ENCODE assay signal across 12 cellular contexts in genomic region chr6:337782-338464, GRCh38. TPM values are rescaled to one million over a fixed set of nuclear protein-coding genes. Genes with fewer than 3 reads are reported as not detected.
DNase-seq lines count a peak whose midpoint lies in the region; ATAC-seq, FAIRE-seq and TF ChIP-seq lines count a peak whose summit lies in the region.
"Had no signal": no experiment of that assay in that cellular context is flagged by ENCODE, and none has a peak within 500 bp of the region (broad histone marks: within the 10 kb centered on the region; RNA-seq: fewer than 3 reads in every experiment).

No MANE protein-coding gene starts in this region.

- H2BK5ac ChIP-seq in IMR-90 (ENCODE audit: low read depth, low read length, poor library complexity, severe bottlenecking): no peak overlapping the region

- no peak overlapping the region for H3K23ac ChIP-seq in IMR-90 (ENCODE audit: low read depth, low read length)

- 44% methylated on average over 5 of the region's 11 CpGs; no CpG with 5 or more reads in 1 of the 2 experiments for WGBS in IMR-90 (ENCODE audit: extremely low coverage in 2 of 2, insufficient read length in 1 of 2), 2 experiments

- H3K4ac ChIP-seq in IMR-90 (ENCODE audit: low read depth, low read length): no peak overlapping the region

- no peak overlapping the region for H3K9ac ChIP-seq in IMR-90 (ENCODE audit: low read depth, low read length)

- H4K91ac ChIP-seq in IMR-90 (ENCODE audit: insufficient read depth, low read depth, low read length): no peak overlapping the region

- H4K5ac ChIP-seq in IMR-90 (ENCODE audit: low read depth, low read length): no peak overlapping the region

- intact Hi-C loops in IMR-90 (cut with micrococcal nuclease): loop anchor here (5.0 kb wide), 1 partner anchor 149 kb away; no protein-coding TSS in a partner anchor
- intact Hi-C loops in posterior vena cava (cut with DNase I): no loop called here

- no peak overlapping the region for H3K27ac ChIP-seq in IMR-90 (ENCODE audit: insufficient read depth, low read length)
- H3K27ac ChIP-seq: tibial artery had no signal

- H3K27me3 Mint-ChIP-seq in activated naive CD8-positive, alpha-beta T cell treated with anti-CD3 and anti-CD28 coated beads for 36 hours: no peaks in the 10 kb centered on the region

- peak overlapping the region; percentile 86 for H3K27ac Mint-ChIP-seq in activated naive CD8-positive, alpha-beta T cell treated with anti-CD3 and anti-CD28 coated beads for 36 hours

- FAIRE-seq in RCC 7860 (lab: Jason Lieb, UNC): no peak

- no peak overlapping the region for H3K14ac ChIP-seq in IMR-90 (replicated peaks; ENCODE audit: low read depth, low read length)

- no peaks in the 10 kb centered on the region for H3K36me3 ChIP-seq in IMR-90 (ENCODE audit: control insufficient read depth, insufficient read depth, low read length)
- H3K36me3 ChIP-seq: tibial artery had no signal

- H2BK20ac ChIP-seq in IMR-90 (ENCODE audit: low read depth, low read length): no peak overlapping the region

- POLR2A ChIA-PET in IMR-90 (lab: Charles Lee; ENCODE audit: unreplicated experiment): no interaction called here

- H3K9me3 Mint-ChIP-seq in activated naive CD8-positive, alpha-beta T cell treated with anti-CD3 and anti-CD28 coated beads for 36 hours: no peaks in the 10 kb centered on the region

- peaks cover 66% of the 10 kb centered on the region for H3K4me1 Mint-ChIP-seq in activated naive CD8-positive, alpha-beta T cell treated with anti-CD3 and anti-CD28 coated beads for 36 hours

- H3K4me2 ChIP-seq in IMR-90 (ENCODE audit: low read depth, low read length): no peak overlapping the region

- no peaks in the 10 kb centered on the region for H3K9me1 ChIP-seq in IMR-90 (ENCODE audit: insufficient read depth, low read length)

- no peak overlapping the region for H3K4me3 ChIP-seq in IMR-90 (ENCODE audit: insufficient read depth, low read depth, low read length)
- H3K4me3 ChIP-seq: tibial artery had no signal

- peak; percentile 67 to 70 for ATAC-seq in activated CD4-positive, CD25-positive, alpha-beta regulatory T cell treated with anti-CD3 and anti-CD28 coated beads, Interleukin-2, amount 50 U/mL, for 24 hours
- ATAC-seq in IMR-90 (ENCODE audit: low read depth) (no peak), GM21717 (IDR thresholded peaks at IDR 0.05; ENCODE audit: unreplicated experiment) (no peak)

- peaks cover 11% of the 10 kb centered on the region for H3K36me3 Mint-ChIP-seq in activated naive CD8-positive, alpha-beta T cell treated with anti-CD3 and anti-CD28 coated beads for 36 hours

- H4K20me1 ChIP-seq in IMR-90 (ENCODE audit: insufficient read depth, low read length): no peaks in the 10 kb centered on the region

- no TSS peak for BruUV-seq in IMR-90 (replicated peaks; lab: Mats Ljungman, UMichigan)

- in situ Hi-C loops in IMR-90 (cut with MboI; ENCODE audit: low sequenced_read_pairs): no loop called here

- H3K9me3 ChIP-seq in IMR-90 (ENCODE audit: control insufficient read depth, insufficient read depth, low read length): peaks cover 2% of the 10 kb centered on the region; the same call in 1 of the 2 replicates
- H3K9me3 ChIP-seq: tibial artery had no signal

- dilution Hi-C loops in IMR-90 (cut with HindIII; ENCODE audit: low sequenced_read_pairs, unreplicated experiment): no loop called here

- H2BK15ac ChIP-seq in IMR-90 (ENCODE audit: low read depth, low read length): no peak overlapping the region

- no peaks in the 10 kb centered on the region for H3K4me1 ChIP-seq in IMR-90 (ENCODE audit: control insufficient read depth, insufficient read depth, low read length)
- H3K4me1 ChIP-seq: tibial artery had no signal

- H2AK9ac ChIP-seq in IMR-90 (replicated peaks; ENCODE audit: low read depth, low read length, poor library complexity): no peak overlapping the region

- CTCF ChIA-PET in IMR-90 (lab: Yijun Ruan, JAX): interaction anchor here (0.8 kb wide), 1 partner anchor 26 kb away, joined by 3 read pairs; no protein-coding TSS in a partner anchor

- H2AFZ ChIP-seq in IMR-90 (replicated peaks; ENCODE audit: low read length, poor library complexity): no peak overlapping the region

- H4K8ac ChIP-seq in IMR-90 (ENCODE audit: low read depth in 2 of 2, low read length in 2 of 2): no peak overlapping the region

- H3K79me1 ChIP-seq in IMR-90 (ENCODE audit: low read depth in 1 of 2, low read length in 2 of 2): no peaks in the 10 kb centered on the region

- no peaks in the 10 kb centered on the region for H3K27me3 ChIP-seq in IMR-90 (ENCODE audit: control insufficient read depth, insufficient read depth, low read length)
- H3K27me3 ChIP-seq: tibial artery had no signal

- TF ChIP-seq RAD21 in IMR-90 (IDR thresholded peaks at IDR 0.05; ENCODE audit: low read length): no peak

- peak overlapping the region; percentile 70 for H3K4me3 Mint-ChIP-seq in activated naive CD8-positive, alpha-beta T cell treated with anti-CD3 and anti-CD28 coated beads for 36 hours

- H3K18ac ChIP-seq in IMR-90 (ENCODE audit: low read depth, low read length): no peak overlapping the region

- no peak overlapping the region for H2BK120ac ChIP-seq in IMR-90 (ENCODE audit: low read depth, low read length)

- no peak for TF ChIP-seq POLR2A in IMR-90 (IDR thresholded peaks at IDR 0.05; ENCODE audit: low read depth, low read length)

- DNase-seq in activated CD4-positive, CD25-positive, alpha-beta regulatory T cell treated with anti-CD3 and anti-CD28 coated beads, Interleukin-2, amount 50 U/mL, for 72 hours: no peak
- DNase-seq in IMR-90: peak; percentile 25
- peak; percentile 56 for DNase-seq in activated naive CD8-positive, alpha-beta T cell treated with anti-CD3 and anti-CD28 coated beads for 36 hours
- peak; percentile 44 for DNase-seq in posterior vena cava (ENCODE audit: low spot score)
- no peak for DNase-seq in RCC 7860 (ENCODE audit: low spot score)
- DNase-seq in amniotic stem cell (lab: John Stamatoyannopoulos, UW): no peak
- DNase-seq: retina, RPMI8226 had no signal

- H3K56ac ChIP-seq in IMR-90 (ENCODE audit: extremely low read depth, insufficient read depth, low read length): no peak overlapping the region

- TF ChIP-seq CTCF in IMR-90 (conservative IDR thresholded peaks at IDR 0.05; ENCODE audit: low read depth, low read length): no peak

- no peak overlapping the region for H2AK5ac ChIP-seq in IMR-90 (ENCODE audit: low read depth, low read length)

TF ChIP-seq in IMR-90, 13 proteins besides CTCF, POLR2A, EP300 and RAD21:
- TF ChIP-seq RFX5 (IDR thresholded peaks at IDR 0.05; ENCODE audit: low read depth, low read length): no peak
- no peak for TF ChIP-seq SMC3 (IDR thresholded peaks at IDR 0.05; ENCODE audit: low read depth, low read length)
- no peak for TF ChIP-seq ELK1 (IDR thresholded peaks at IDR 0.05; ENCODE audit: borderline replicate concordance, low read depth, low read length)
- TF ChIP-seq FOS (IDR thresholded peaks at IDR 0.05; ENCODE audit: low read depth, low read length): no peak
- no peak for TF ChIP-seq USF2 (IDR thresholded peaks at IDR 0.05; ENCODE audit: low read depth, low read length)
- TF ChIP-seq MAZ (IDR thresholded peaks at IDR 0.05; ENCODE audit: borderline replicate concordance, low read depth, low read length): no peak
- no peak for TF ChIP-seq NFE2L2 (IDR thresholded peaks at IDR 0.05; ENCODE audit: low read depth, low read length)
- TF ChIP-seq RCOR1 (IDR thresholded peaks at IDR 0.05; ENCODE audit: insufficient replicate concordance, low read length): no peak
- TF ChIP-seq MAFK (IDR thresholded peaks at IDR 0.05; ENCODE audit: low read depth, low read length): no peak
- TF ChIP-seq CHD1 (IDR thresholded peaks at IDR 0.05; ENCODE audit: low read depth, low read length): no peak
- no peak for TF ChIP-seq BHLHE40 (IDR thresholded peaks at IDR 0.05; ENCODE audit: low read depth, low read length)
- no peak for TF ChIP-seq CEBPB (IDR thresholded peaks at IDR 0.05; ENCODE audit: low read depth, low read length)

RNA-seq across cellular contexts. Expression of gene DUSP22, which starts 45.6 kb away (rescaled TPM):
- total RNA-seq in IMR-90 (2012; rRNA removed) (6.9 and 8.2 TPM in 2 replicates), posterior vena cava (10 to 100 TPM; 45.7 to 51.8 TPM)
- polyA plus RNA-seq in IMR-90 (2012; rRNA removed): 5.5 and 7.1 TPM in 2 replicates
- 5.5 and 6.3 TPM in 2 replicates for polyA plus RNA-seq in IMR-90 (2012; cell fraction: cytosol; rRNA removed)
- polyA plus RNA-seq in IMR-90 (2012; cell fraction: nucleus; rRNA removed; ENCODE audit: low replicate concordance): 25.6 and 29.1 TPM in 2 replicates
- total RNA-seq in activated naive CD8-positive, alpha-beta T cell treated with anti-CD3 and anti-CD28 coated beads for 36 hours: 10 to 100 TPM; 22.9 to 23.9 TPM

RNA-seq across cellular contexts. Expression of gene IRF4, which starts 53.6 kb away (rescaled TPM):
- not detected in 2 replicates for total RNA-seq in IMR-90 (2012; rRNA removed)
- not detected in 2 replicates for polyA plus RNA-seq in IMR-90 (2012; rRNA removed)
- polyA plus RNA-seq in IMR-90 (2012; cell fraction: cytosol; rRNA removed): not detected in 2 replicates
- polyA plus RNA-seq in IMR-90 (2012; cell fraction: nucleus; rRNA removed; ENCODE audit: low replicate concordance): 0.01 and 0.08 TPM in 2 replicates
- 100 to 1,000 TPM; 432 to 438 TPM for total RNA-seq in activated naive CD8-positive, alpha-beta T cell treated with anti-CD3 and anti-CD28 coated beads for 36 hours
- total RNA-seq in posterior vena cava: 1 to 10 TPM; 1.7 to 2.7 TPM
- total RNA-seq: A172 had no signal

Comparison
In these comparisons a context has a peak if more than half of its experiments do, and no peak if none do; other contexts are left out.
1. ATAC-seq: peak in activated CD4-positive, CD25-positive, alpha-beta regulatory T cell treated with anti-CD3 and anti-CD28 coated beads, Interleukin-2, amount 50 U/mL, for 24 hours (2 of 2); none in IMR-90 (single experiment) and GM21717 (single experiment).
2. DNase-seq: peak in IMR-90 (single experiment), activated naive CD8-positive, alpha-beta T cell treated with anti-CD3 and anti-CD28 coated beads for 36 hours (single experiment) and posterior vena cava (single experiment); none in activated CD4-positive, CD25-positive, alpha-beta regulatory T cell treated with anti-CD3 and anti-CD28 coated beads, Interleukin-2, amount 50 U/mL, for 72 hours (single experiment), RCC 7860 (single experiment) and amniotic stem cell (single experiment).
3. RNA of gene IRF4, which starts 53.6 kb away (total RNA-seq): 432 to 438 TPM in activated naive CD8-positive, alpha-beta T cell treated with anti-CD3 and anti-CD28 coated beads for 36 hours; 1.7 to 2.7 TPM in posterior vena cava and not detected in IMR-90; every median in the first group is over 100 times any median in the second.